In the genomic region with DNA sequence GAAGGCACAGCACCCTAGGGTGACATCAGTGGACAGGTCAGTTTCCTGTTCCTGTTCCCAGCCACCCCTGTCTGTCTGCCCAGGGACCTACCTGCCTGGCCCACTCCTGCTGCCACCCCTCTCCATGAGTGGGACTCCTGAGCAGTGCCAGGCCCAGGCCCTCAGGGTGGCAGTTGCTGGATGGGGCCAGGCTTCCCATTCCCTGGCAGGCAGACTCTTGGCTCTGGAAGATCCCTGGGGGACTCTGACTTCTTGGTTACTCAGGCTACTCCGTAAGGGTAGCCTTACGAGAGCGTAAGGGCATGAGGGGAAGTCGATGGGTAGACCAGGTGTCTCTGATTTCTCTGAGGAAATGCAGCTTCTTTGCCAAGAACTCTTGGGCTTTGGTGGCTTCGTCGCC, we compare ENCODE assay signal across 12 cellular contexts. TPM values are rescaled to one million over a fixed set of nuclear protein-coding genes. Genes with fewer than 3 reads are reported as not detected.
DNase-seq lines count a peak whose midpoint lies in the region; ATAC-seq and TF ChIP-seq lines count a peak whose summit lies in the region.
"Had no signal": no experiment of that assay in that cellular context is flagged by ENCODE, and none has a peak within 500 bp of the region (broad histone marks: within the 10 kb centered on the region; RNA-seq: fewer than 3 reads in every experiment).

No MANE protein-coding gene starts in this region.

- ATAC-seq in gastroesophageal sphincter (no peak), HG03196 (IDR thresholded peaks at IDR 0.05; ENCODE audit: unreplicated experiment) (no peak)

- intact Hi-C loops in sigmoid colon (cut with DNase I): no loop called here

- H3K4me3 ChIP-seq in AG09309 (ENCODE audit: control insufficient read depth, low read depth, low read length) (peak overlapping the region; percentile 63), WI38 (ENCODE audit: low read depth, low read length) (peak overlapping the region; percentile 92), gastroesophageal sphincter (peak overlapping the region; percentile 73 to 80), sigmoid colon (peak overlapping the region; percentile 59 to 90 (median 86))

- no peaks in the 10 kb centered on the region for H3K27me3 ChIP-seq in gastroesophageal sphincter
- H3K27me3 ChIP-seq in sigmoid colon: no peaks in the 10 kb centered on the region

- DNase-seq in AG09309 (ENCODE audit: low read depth) (no peak), sigmoid colon (no peak), RWPE1 (ENCODE audit: low spot score) (no peak), NCI-H510A treated with DMSO at 0.1 percent for 48 hours (lab: John Stamatoyannopoulos, UW) (no peak), NCI-H82 treated with DMSO at 0.1 percent for 48 hours (lab: John Stamatoyannopoulos, UW; ENCODE audit: unreplicated experiment) (no peak)
- DNase-seq: activated CD8-positive, alpha-beta memory T cell treated with anti-CD3 and anti-CD28 coated beads, Interleukin-2, amount 50 U/mL, for 4 hours; COR-L47; NCI-H187; T1000 had no signal

- TF ChIP-seq POLR2A in gastroesophageal sphincter (IDR thresholded peaks at IDR 0.05) (peak in 1 of 2 donors; percentile 26), sigmoid colon (IDR thresholded peaks at IDR 0.05) (no peak)

- no peak for TF ChIP-seq CTCF in AG09309 (IDR thresholded peaks at IDR 0.05; ENCODE audit: control insufficient read depth, insufficient read depth, low read depth, low read length, missing control alignments)
- no peak for TF ChIP-seq CTCF in WI38 (IDR thresholded peaks at IDR 0.05; ENCODE audit: low read depth, low read length)
- TF ChIP-seq CTCF in gastroesophageal sphincter (IDR thresholded peaks at IDR 0.05): no peak
- no peak for TF ChIP-seq CTCF in sigmoid colon (IDR thresholded peaks at IDR 0.05)
- TF ChIP-seq CTCF in RWPE1 (conservative IDR thresholded peaks at IDR 0.05; ENCODE audit: low read depth): no peak

- no CpG with 5 or more reads among the region's 6 CpGs for WGBS in gastroesophageal sphincter (ENCODE audit: low coverage in 1 of 2), 2 donors
- 81 to 94% methylated on average over 6 of the region's 6 CpGs for WGBS in sigmoid colon, 2 donors

- CTCF ChIA-PET in RWPE1 (lab: Yijun Ruan, JAX): no interaction called here

- TF ChIP-seq EP300 in gastroesophageal sphincter (IDR thresholded peaks at IDR 0.05): no peak
- TF ChIP-seq EP300 in sigmoid colon (IDR thresholded peaks at IDR 0.05): no peak

- H3K36me3 ChIP-seq in gastroesophageal sphincter (peaks cover 0 to 42% of the 10 kb centered on the region in 2 donors), sigmoid colon (peaks cover 34 to 53% (median 43%) of the 10 kb centered on the region in 4 donors)

- H3K4me1 ChIP-seq in gastroesophageal sphincter (peaks cover 0 to 81% (median 12%) of the 10 kb centered on the region in 3 donors), sigmoid colon (peaks cover 0 to 56% (median 50%) of the 10 kb centered on the region in 4 donors)

- POLR2A ChIA-PET in RWPE1 (lab: Yijun Ruan, JAX; ENCODE audit: low non-redundant PET): no interaction called here

- H3K27ac ChIP-seq in gastroesophageal sphincter (peak overlapping the region; percentile 97 to 99 (median 97)), sigmoid colon (peak overlapping the region; percentile 90 to 99 (median 96)), RWPE1 (no peak overlapping the region; the same call in 1 of the 2 replicates)

- no peaks in the 10 kb centered on the region for H3K9me3 ChIP-seq in gastroesophageal sphincter
- H3K9me3 ChIP-seq in sigmoid colon: no peaks in the 10 kb centered on the region

RNA-seq across cellular contexts. Expression of gene TAGLN, which starts 2.7 kb away (rescaled TPM):
- total RNA-seq in gastroesophageal sphincter: over 10,000 TPM; 10,394 to 14,194 (median 13,050) TPM
- total RNA-seq in sigmoid colon: over 10,000 TPM in 3 of 4 donors, 1,000 to 10,000 TPM in 1; 6,854 to 14,048 (median 12,596) TPM
- 1,000 to 10,000 TPM in 1 of 3 donors, 100 to 1,000 TPM in 2; 112 to 1,100 (median 337) TPM for polyA plus RNA-seq in sigmoid colon

RNA-seq across cellular contexts. Expression of gene SIDT2, which starts 23.4 kb away (rescaled TPM):
- 10 to 100 TPM; 15.3 to 50.1 (median 33.6) TPM for total RNA-seq in gastroesophageal sphincter
- total RNA-seq in sigmoid colon: 10 to 100 TPM; 20.7 to 50.7 (median 28.5) TPM
- polyA plus RNA-seq in sigmoid colon: 10 to 100 TPM in 2 of 3 donors, 1 to 10 TPM in 1; 7.6 to 33.1 (median 12.0) TPM

RNA-seq across cellular contexts. Expression of gene PCSK7, which starts 30.0 kb away (rescaled TPM):
- total RNA-seq in gastroesophageal sphincter (10 to 100 TPM; 28.9 to 40.5 (median 35.3) TPM), sigmoid colon (10 to 100 TPM; 22.1 to 55.1 (median 31.1) TPM)
- 100 to 1,000 TPM in 1 of 3 donors, 10 to 100 TPM in 2; 18.0 to 116 (median 21.7) TPM for polyA plus RNA-seq in sigmoid colon

RNA-seq across cellular contexts. Expression of gene RNF214, which starts 30.6 kb away (rescaled TPM):
- total RNA-seq in gastroesophageal sphincter (10 to 100 TPM; 14.8 to 21.2 (median 17.4) TPM), sigmoid colon (10 to 100 TPM; 11.1 to 23.8 (median 12.8) TPM)
- 10 to 100 TPM in 2 of 3 donors, 1 to 10 TPM in 1; 6.2 to 12.0 (median 10.2) TPM for polyA plus RNA-seq in sigmoid colon

RNA-seq across cellular contexts. Expression of gene PAFAH1B2, which starts 57.8 kb away (rescaled TPM):
- 10 to 100 TPM; 50.3 to 82.3 (median 63.2) TPM for total RNA-seq in gastroesophageal sphincter
- 10 to 100 TPM; 42.1 to 76.4 (median 58.0) TPM for total RNA-seq in sigmoid colon
- polyA plus RNA-seq in sigmoid colon: 10 to 100 TPM; 26.0 to 33.1 (median 28.8) TPM
